In the genomic region with DNA sequence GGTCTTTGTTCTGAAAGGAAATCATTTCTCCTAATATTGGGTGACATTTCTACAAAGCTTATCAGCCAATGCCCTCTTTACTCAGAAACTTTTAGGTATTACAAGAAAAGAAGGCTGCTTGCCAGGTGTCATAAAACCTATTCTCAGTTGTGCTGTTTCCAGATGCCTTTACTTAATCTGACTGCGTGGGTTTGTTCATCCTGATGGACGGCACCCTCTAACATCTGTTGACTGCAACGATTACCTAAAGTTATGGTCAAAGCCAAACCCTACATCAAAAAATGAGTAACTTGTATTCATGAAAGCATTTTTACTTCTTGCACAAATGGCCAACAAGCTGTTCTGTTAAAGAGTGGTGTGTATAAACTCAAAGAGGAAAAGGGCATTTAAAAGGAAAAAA, we compare ENCODE assay signal across 23 cellular contexts.
DNase-seq lines count a peak whose midpoint lies in the region; ATAC-seq, FAIRE-seq and TF ChIP-seq lines count a peak whose summit lies in the region.
"Had no signal": no experiment of that assay in that cellular context is flagged by ENCODE, and none has a peak within 500 bp of the region (broad histone marks: within the 10 kb centered on the region; RNA-seq: fewer than 3 reads in every experiment).

No MANE protein-coding gene starts in this region.

- H3K4me1 ChIP-seq in right cardiac atrium (ENCODE audit: control insufficient read depth, insufficient read depth, low read length) = peaks cover 3% of the 10 kb centered on the region
- peaks cover 0 to 3% (median 0%) of the 10 kb centered on the region in 3 donors for H3K4me1 ChIP-seq in pancreas
- H3K4me1 ChIP-seq: BE2C had no signal

- peaks cover 24% of the 10 kb centered on the region for H3K4me1 Mint-ChIP-seq in nephron
- H3K4me1 Mint-ChIP-seq: CD4-positive, CD25-positive, alpha-beta regulatory T cell; CD8-positive, alpha-beta memory T cell; H9; IgD-negative memory B cell had no signal

- no peaks in the 10 kb centered on the region for H3K36me3 ChIP-seq in pancreas
- H3K36me3 ChIP-seq: BE2C had no signal

- FAIRE-seq in pancreas (lab: Jason Lieb, UNC) = no peak
- FAIRE-seq: GM12892, GM18507, H1, HepG2 had no signal

- H3K27ac ChIP-seq in right cardiac atrium (ENCODE audit: low read length) (no peak overlapping the region), pancreas (no peak overlapping the region)

- no peaks in the 10 kb centered on the region for H3K27me3 ChIP-seq in right cardiac atrium (ENCODE audit: control insufficient read depth, insufficient read depth)
- H3K27me3 ChIP-seq in pancreas = no peaks in the 10 kb centered on the region
- H3K27me3 ChIP-seq: BE2C had no signal

- DNase-seq in GM03348 (ENCODE audit: low spot score) (peak; percentile 12), HFF-Myc (ENCODE audit: extremely low read depth, low read depth) (peak; percentile 11), fibroblast of villous mesenchyme (ENCODE audit: low read depth) (peak; percentile 25), right cardiac atrium (no peak), pancreas (no peak)
- DNase-seq: BE2C; C1 segment of cervical spinal cord; CD4-positive, CD25-positive, alpha-beta regulatory T cell; CD8-positive, alpha-beta memory T cell; COR-L47; DMS 273 treated with DMSO at 0.1 percent for 48 hours; DMS53; DND-41; EL; H9 had no signal

- no peaks in the 10 kb centered on the region for H3K36me3 Mint-ChIP-seq in nephron (ENCODE audit: low read depth)
- H3K36me3 Mint-ChIP-seq: CD4-positive, CD25-positive, alpha-beta regulatory T cell; CD8-positive, alpha-beta memory T cell; IgD-negative memory B cell had no signal

- H3K27me3 Mint-ChIP-seq in nephron (ENCODE audit: low read depth) = no peaks in the 10 kb centered on the region
- H3K27me3 Mint-ChIP-seq: CD4-positive, CD25-positive, alpha-beta regulatory T cell; CD8-positive, alpha-beta memory T cell; IgD-negative memory B cell had no signal

- no peak for ATAC-seq in GM18870 (IDR thresholded peaks at IDR 0.05; ENCODE audit: unreplicated experiment)
- ATAC-seq in GM21723 (IDR thresholded peaks at IDR 0.05; ENCODE audit: unreplicated experiment) = no peak
- no peak for ATAC-seq in right cardiac atrium
- no peak for ATAC-seq in pancreas
- ATAC-seq: HepG2 had no signal

- H3K9me3 Mint-ChIP-seq in nephron = peaks cover 38% of the 10 kb centered on the region

- peak overlapping the region; percentile 27 to 74 (median 47) for H3K27ac Mint-ChIP-seq in nephron
- H3K27ac Mint-ChIP-seq: CD4-positive, CD25-positive, alpha-beta regulatory T cell; CD8-positive, alpha-beta memory T cell; H9; IgD-negative memory B cell had no signal

- intact Hi-C loops in right cardiac atrium (cut with DNase I) = no loop called here
- intact Hi-C loops in pancreas (cut with DNase I) = no loop called here

- TF ChIP-seq CTCF in HFF-Myc (IDR thresholded peaks at IDR 0.05; ENCODE audit: low read depth, low read length, missing control alignments) (no peak), fibroblast of villous mesenchyme (IDR thresholded peaks at IDR 0.05; ENCODE audit: insufficient read depth, low read depth, low read length) (no peak), nephron (IDR thresholded peaks at IDR 0.05; ENCODE audit: unreplicated experiment in 3 of 3) (no peak), pancreas (IDR thresholded peaks at IDR 0.05) (no peak)

- H3K4me3 Mint-ChIP-seq in nephron = no peak overlapping the region
- H3K4me3 Mint-ChIP-seq: CD4-positive, CD25-positive, alpha-beta regulatory T cell; CD8-positive, alpha-beta memory T cell; H9; IgD-negative memory B cell had no signal

- H3K4me3 ChIP-seq in HFF-Myc (replicated peaks; ENCODE audit: low read depth, low read length) (no peak overlapping the region), fibroblast of villous mesenchyme (ENCODE audit: low read depth, low read length) (no peak overlapping the region), right cardiac atrium (ENCODE audit: low read length) (no peak overlapping the region), pancreas (no peak overlapping the region)

- WGBS in right cardiac atrium = 79% methylated on average over 3 of the region's 3 CpGs
- WGBS in pancreas, 2 donors = 56 to 58% methylated on average over 3 of the region's 3 CpGs

- H3K9me3 ChIP-seq in right cardiac atrium (ENCODE audit: control insufficient read depth, low read length) (no peaks in the 10 kb centered on the region), pancreas (peaks cover 0 to 4% (median 0%) of the 10 kb centered on the region in 4 donors)
- H3K9me3 ChIP-seq: BE2C had no signal

Comparison
In these comparisons a context has a peak if more than half of its experiments do, and no peak if none do; other contexts are left out.
1. DNase-seq: peak in GM03348 (single experiment), HFF-Myc (single experiment) and fibroblast of villous mesenchyme (single experiment); none in right cardiac atrium (0 of 3) and pancreas (0 of 6).